ENCODE assay signal across 10 cellular contexts in genomic region chr6:149990109-149990671, GRCh38. TPM values are rescaled to one million over a fixed set of nuclear protein-coding genes. Genes with fewer than 3 reads are reported as not detected.
DNase-seq lines count a peak whose midpoint lies in the region; TF ChIP-seq lines count a peak whose summit lies in the region.
"Had no signal": no experiment of that assay in that cellular context is flagged by ENCODE, and none has a peak within 500 bp of the region (broad histone marks: within the 10 kb centered on the region; RNA-seq: fewer than 3 reads in every experiment).

No MANE protein-coding gene starts in this region.

- no peak for DNase-seq in GM06990 (ENCODE audit: extremely low read depth, insufficient read length)
- no peak for DNase-seq in MG63
- DNase-seq in colonic mucosa = no peak
- DNase-seq in posterior vena cava (ENCODE audit: low spot score) = peak; percentile 64
- DNase-seq in NCI-H446 treated with DMSO at 0.1 percent for 48 hours (lab: John Stamatoyannopoulos, UW) = no peak
- no peak for DNase-seq in NCI-H526 (lab: John Stamatoyannopoulos, UW)
- no peak for DNase-seq in BE2C
- no peak for DNase-seq in stimulated activated naive CD4-positive, alpha-beta T cell treated with Interleukin-2 at 50 U/mL for 16 hours (lab: John Stamatoyannopoulos, UW)

- H3K27me3 ChIP-seq in GM06990 (replicated peaks; ENCODE audit: control insufficient read depth, insufficient read depth, low read length) (peaks cover 6% of the 10 kb centered on the region; the same call in 1 of the 2 replicates), MG63 (peaks cover 62% of the 10 kb centered on the region), colonic mucosa (peaks cover 93% of the 10 kb centered on the region), BE2C (peaks cover 91% of the 10 kb centered on the region)

- no peaks in the 10 kb centered on the region for H3K36me3 ChIP-seq in GM06990 (ENCODE audit: control insufficient read depth, insufficient read depth, low read length)
- H3K36me3 ChIP-seq in MG63 = no peaks in the 10 kb centered on the region
- no peaks in the 10 kb centered on the region for H3K36me3 ChIP-seq in colonic mucosa
- no peaks in the 10 kb centered on the region for H3K36me3 ChIP-seq in BE2C

- peaks cover 9% of the 10 kb centered on the region for H3K9me3 ChIP-seq in MG63
- H3K9me3 ChIP-seq in colonic mucosa = no peaks in the 10 kb centered on the region
- no peaks in the 10 kb centered on the region for H3K9me3 ChIP-seq in BE2C

- TF ChIP-seq CTCF in GM06990 (IDR thresholded peaks at IDR 0.05; ENCODE audit: insufficient read depth, low read length, poor library complexity, severe bottlenecking) (no peak), colonic mucosa (IDR thresholded peaks at IDR 0.05) (no peak), BE2C (IDR thresholded peaks at IDR 0.05; ENCODE audit: low read depth, low read length) (no peak)

- no peak overlapping the region for H3K27ac ChIP-seq in colonic mucosa

- no peak overlapping the region for H3K9ac ChIP-seq in colonic mucosa (ENCODE audit: low read depth in 2 of 2, low read length in 2 of 2)

- intact Hi-C loops in colonic mucosa (cut with DNase I) (no loop called here), posterior vena cava (cut with DNase I) (no loop called here)

- H3K4me3 ChIP-seq in GM06990 (replicated peaks; ENCODE audit: low read depth, low read length) (peak overlapping the region; percentile 38), MG63 (peak overlapping the region; percentile 36), colonic mucosa (peak overlapping the region; percentile 11), BE2C (ENCODE audit: low read depth, low read length) (no peak overlapping the region)

- H3K4me1 ChIP-seq in colonic mucosa (peaks cover 4% of the 10 kb centered on the region), BE2C (no peaks in the 10 kb centered on the region)

RNA-seq across cellular contexts. Expression of gene ULBP1, which starts 26.4 kb away (rescaled TPM):
- total RNA-seq in MG63 (2014; rRNA removed; shearing (Covaris generic); ENCODE audit: low replicate concordance) = 1.5 and 2.5 TPM in 2 replicates
- not detected for total RNA-seq in colonic mucosa
- total RNA-seq in posterior vena cava = under 1 TPM in 1 of 2 donors, not detected in 1; 0.19 TPM
- 5.4 TPM for polyA plus RNA-seq in BE2C (2012; ENCODE audit: insufficient read depth, insufficient read length, low read depth)

RNA-seq across cellular contexts. Expression of gene RAET1L, which starts 35.1 kb away (rescaled TPM):
- total RNA-seq in MG63 (2014; rRNA removed; shearing (Covaris generic); ENCODE audit: low replicate concordance) = 1.4 TPM in 1 of 2 replicates, not detected in the other
- total RNA-seq in colonic mucosa (1 to 10 TPM in 1 of 2 donors, under 1 TPM in 1; 0.24 to 3.2 TPM), posterior vena cava (not detected)
- polyA plus RNA-seq in BE2C (2012; ENCODE audit: insufficient read depth, insufficient read length, low read depth) = not detected
- total RNA-seq: dermis microvascular lymphatic vessel endothelial cell, mucosa of gallbladder had no signal

RNA-seq across cellular contexts. Expression of gene ULBP2, which starts 48.4 kb away (rescaled TPM):
- total RNA-seq in MG63 (2014; rRNA removed; shearing (Covaris generic); ENCODE audit: low replicate concordance) = 2.2 and 7.4 TPM in 2 replicates
- total RNA-seq in colonic mucosa = under 1 TPM; 0.19 to 0.47 TPM
- total RNA-seq in posterior vena cava = under 1 TPM; 0.43 to 0.51 TPM
- 1.5 TPM for polyA plus RNA-seq in BE2C (2012; ENCODE audit: insufficient read depth, insufficient read length, low read depth)
